ENCODE assay signal across 21 cellular contexts in the genomic region with DNA sequence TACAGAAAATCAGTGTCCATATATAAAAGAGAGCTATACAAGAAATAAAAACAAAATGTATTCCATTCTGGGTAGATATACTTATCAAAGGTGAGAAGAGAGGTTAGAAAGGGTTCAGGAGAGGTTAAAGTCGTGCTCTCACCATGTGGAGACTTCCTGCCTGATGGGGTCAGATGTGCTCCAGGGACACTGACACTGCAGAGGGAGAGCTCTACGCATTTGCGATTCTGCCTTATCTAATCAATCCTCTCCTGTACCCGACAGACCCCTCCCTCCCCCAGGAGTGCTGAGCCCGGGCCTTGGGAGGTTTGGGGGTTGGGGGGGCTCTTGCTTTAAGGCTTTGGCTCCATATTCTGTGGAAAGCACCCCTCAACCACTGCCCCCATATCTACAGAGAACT. TPM values are rescaled to one million over a fixed set of nuclear protein-coding genes. Genes with fewer than 3 reads are reported as not detected.
DNase-seq lines count a peak whose midpoint lies in the region; ATAC-seq, FAIRE-seq and TF ChIP-seq lines count a peak whose summit lies in the region.
"Had no signal": no experiment of that assay in that cellular context is flagged by ENCODE, and none has a peak within 500 bp of the region (broad histone marks: within the 10 kb centered on the region; RNA-seq: fewer than 3 reads in every experiment).

No MANE protein-coding gene starts in this region.

- peak; percentile 35 for DNase-seq in activated CD8-positive, alpha-beta memory T cell treated with anti-CD3 and anti-CD28 coated beads, Interleukin-2, amount 50 U/mL, for 48 hours
- no peak for DNase-seq in activated CD8-positive, alpha-beta memory T cell treated with anti-CD3 and anti-CD28 coated beads, Interleukin-2, amount 50 U/mL, for 4 hours
- DNase-seq in OCI-M1 (lab: John Stamatoyannopoulos, UW) (peak; percentile 10), K562 (ENCODE audit: extremely low read depth in 1 of 4, low spot score in 3 of 4) (peak; percentile 45 to 53 (median 50)), right lobe of liver (no peak), epidermal melanocyte (ENCODE audit: insufficient read length, low spot score) (no peak)
- DNase-seq: BE2C; CD8-positive, alpha-beta T cell; COR-L47; DMS153; DMS79 treated with DMSO at 0.1 percent for 48 hours; EL; HCEC 1CT; HFFc6 had no signal

- TF ChIP-seq RAD21 in K562 (CRISPR knock-in tag; conservative IDR thresholded peaks at IDR 0.05 in 1 of 2, IDR thresholded peaks at IDR 0.05 in 1 of 2) = peak in 1 of 2 experiments; percentile 41; a peak in 1 of 4 replicates

- H3K79me2 ChIP-seq in K562 (ENCODE audit: control insufficient read depth, insufficient read depth, low read length) = no peaks in the 10 kb centered on the region

- H3K9ac ChIP-seq in K562 (ENCODE audit: insufficient read depth in 1 of 2, low read depth in 2 of 2, low read length in 2 of 2) = no peak overlapping the region

- H3K9me1 ChIP-seq in K562 (ENCODE audit: control insufficient read depth, insufficient read depth, low read length) = no peaks in the 10 kb centered on the region

- 4% methylated on average over 5 of the region's 5 CpGs for WGBS in K562 (ENCODE audit: insufficient coverage, low coverage, missing lambda C conversion rate)
- WGBS in right lobe of liver (ENCODE audit: insufficient coverage, low coverage, low lambda C conversion rate, missing lambda C conversion rate) = 26% methylated on average over 3 of the region's 5 CpGs

- H3K27me3 ChIP-seq in K562 (ENCODE audit: control insufficient read depth in 2 of 2, insufficient read depth in 2 of 2, low read length in 2 of 2) (no peaks in the 10 kb centered on the region), right lobe of liver (no peaks in the 10 kb centered on the region)
- H3K27me3 ChIP-seq: BE2C had no signal

- H4K20me1 ChIP-seq in K562 (replicated peaks; ENCODE audit: control insufficient read depth, insufficient read depth, low read length) = no peaks in the 10 kb centered on the region

- H3K4me3 ChIP-seq in K562 (no peak overlapping the region), right lobe of liver (no peak overlapping the region)

- TF ChIP-seq EP300 in K562 (IDR thresholded peaks at IDR 0.05; ENCODE audit: low read length) = no peak

- TF ChIP-seq CTCF in K562 (IDR thresholded peaks at IDR 0.05 in 2 of 3, conservative IDR thresholded peaks at IDR 0.05 in 1 of 3; ENCODE audit: insufficient read depth in 2 of 3, low read depth in 1 of 3, low read length in 3 of 3) (peak; percentile 17 to 38 (median 32); a peak in 3 of 6 replicates), right lobe of liver (IDR thresholded peaks at IDR 0.05) (no peak)

- CTCF ChIA-PET in K562 (lab: Yijun Ruan, JAX; ENCODE audit: low intra/inter-chr PET ratio) = no interaction called here

- no peaks in the 10 kb centered on the region for H3K9me3 ChIP-seq in K562 (replicated peaks; ENCODE audit: control insufficient read depth, insufficient read depth, low read depth, low read length)
- no peaks in the 10 kb centered on the region for H3K9me3 ChIP-seq in right lobe of liver
- H3K9me3 ChIP-seq: BE2C had no signal

- H3K27ac ChIP-seq in K562 (ENCODE audit: extremely low read depth, low read depth, low read length) (no peak overlapping the region), right lobe of liver (no peak overlapping the region)
- H3K27ac ChIP-seq: C4-2B, HL-60 had no signal

- H3K4me1 ChIP-seq in K562 (replicated peaks in 1 of 2; ENCODE audit: control insufficient read depth in 2 of 2, insufficient read depth in 2 of 2, low read length in 2 of 2) (peaks cover 3 to 10% of the 10 kb centered on the region in 2 experiments; a peak in 3 of 5 replicates), right lobe of liver (no peaks in the 10 kb centered on the region)
- H3K4me1 ChIP-seq: BE2C had no signal

- H3K36me3 ChIP-seq in K562 (ENCODE audit: control insufficient read depth, insufficient read depth, low read length) = peaks cover 18% of the 10 kb centered on the region; the same call in 2 of the 3 replicates
- H3K36me3 ChIP-seq in right lobe of liver = peaks cover 0 to 26% (median 12%) of the 10 kb centered on the region in 4 donors

- BruUV-seq in K562 (replicated peaks; lab: Mats Ljungman, UMichigan) = no TSS peak

- POLR2A ChIA-PET in K562 (lab: Yijun Ruan, JAX) = interaction anchor here (0.5 to 1.0 kb wide), 2 partner anchors 46 to 142 kb away, joined by 3 to 4 read pairs; no protein-coding TSS in a partner anchor

- FAIRE-seq in K562 (lab: Jason Lieb, UNC) = no peak
- FAIRE-seq: A204.1, D721Med, G401.6, GM19239 had no signal

- in situ Hi-C loops in K562 (cut with MboI) = no loop called here

- ATAC-seq in K562 (peak; percentile 85), right lobe of liver (peak in 3 of 4 donors; percentile 31 to 42 (median 37)), HG02840 (IDR thresholded peaks at IDR 0.05; ENCODE audit: low FRiP score, unreplicated experiment) (no peak)
- ATAC-seq: CD8-positive, alpha-beta T cell had no signal

- TF ChIP-seq POLR2A in K562 (conservative IDR thresholded peaks at IDR 0.05) = no peak
- no peak for TF ChIP-seq POLR2A in right lobe of liver (IDR thresholded peaks at IDR 0.05)

- H2AFZ ChIP-seq in K562 (ENCODE audit: low read depth, low read length) = no peak overlapping the region

- no peak overlapping the region for H3K4me2 ChIP-seq in K562 (ENCODE audit: insufficient read depth, low read length)

- intact Hi-C loops in K562 (cut with micrococcal nuclease) (no loop called here), right lobe of liver (cut with DNase I) (no loop called here)

TF ChIP-seq in K562, 482 proteins besides CTCF, POLR2A, EP300 and RAD21:
- no peak for TF ChIP-seq C11orf30 (IDR thresholded peaks at IDR 0.05; ENCODE audit: low read depth)
- no peak for TF ChIP-seq NR2C2 (CRISPR knock-in tag; IDR thresholded peaks at IDR 0.05)
- TF ChIP-seq NR2C2 (tag; IDR thresholded peaks at IDR 0.05) = peak; percentile 30; the same call in 1 of the 2 replicates
- TF ChIP-seq NR3C1 (CRISPR knock-in tag; IDR thresholded peaks at IDR 0.05) = no peak
- no peak for TF ChIP-seq E2F3 (CRISPR knock-in tag; IDR thresholded peaks at IDR 0.05)
- TF ChIP-seq TCF7L2 (IDR thresholded peaks at IDR 0.05; ENCODE audit: low read depth, low read length) = no peak
- no peak for TF ChIP-seq PHB2 (IDR thresholded peaks at IDR 0.05; ENCODE audit: low read depth)
- TF ChIP-seq GTF2F1 (IDR thresholded peaks at IDR 0.05; ENCODE audit: low read depth, low read length) = no peak
- TF ChIP-seq PHTF2 (CRISPR knock-in tag; IDR thresholded peaks at IDR 0.05) = no peak
- no peak for TF ChIP-seq ZNF75A (CRISPR knock-in tag; IDR thresholded peaks at IDR 0.05)
- TF ChIP-seq NR2C1 (IDR thresholded peaks at IDR 0.05) = 0 out of 2 replicates have a peak, but pooled peaks have one; percentile 10
- TF ChIP-seq NR2C1 (tag; IDR thresholded peaks at IDR 0.05) = no peak
- no peak for TF ChIP-seq NONO (IDR thresholded peaks at IDR 0.05; ENCODE audit: low read depth in 2 of 2, low read length in 1 of 2)
- TF ChIP-seq SLC30A9 (CRISPR knock-in tag; IDR thresholded peaks at IDR 0.05) = no peak
- TF ChIP-seq PTTG1 (tag; IDR thresholded peaks at IDR 0.05; ENCODE audit: low read depth) = no peak

RNA-seq across cellular contexts. Expression of a gene that starts 16.6 kb away (rescaled TPM):
- total RNA-seq in K562 (2011; cell fraction: chromatin; rRNA removed; ENCODE audit: low replicate concordance) = not detected in 2 replicates
- not detected in 2 replicates for total RNA-seq in K562 (2011; cell fraction: nucleolus; rRNA removed)
- not detected in 2 replicates for total RNA-seq in K562 (2011; cell fraction: nucleoplasm; rRNA removed)
- total RNA-seq in K562 (2014; rRNA removed) (0.14 TPM in 1 of 2 replicates, not detected in the other), K562 (2014; rRNA removed; fragmentation: Illumina TruSeq; extraction: Trizol) (0.07 TPM in 1 of 2 replicates, not detected in the other), K562 (2015; rRNA removed; fragmentation: Illumina TruSeq; extraction: Trizol) (0.11 TPM in 1 of 2 replicates, not detected in the other), K562 (2021) (0.09 TPM in 1 of 2 replicates, not detected in the other), right lobe of liver (1 to 10 TPM in 4 of 6 experiments, under 1 TPM in 2; 0.43 to 1.6 (median 1.2) TPM)
- polyA plus RNA-seq in K562 (2011; rRNA removed) (not detected in 2 replicates), K562 (2014; fragmentation: Illumina TruSeq; extraction: Trizol) (0.15 TPM in 1 of 2 replicates, not detected in the other), K562 (2014; fragmentation: Nextera tagmentation; extraction: Ambion mirVana) (under 1 TPM; 0.04 to 0.25 TPM), K562 (2014; rRNA removed) (0.18 TPM in 1 of 2 replicates, not detected in the other)
- polyA plus RNA-seq in K562 (2011; cell fraction: cytosol; rRNA removed) = 0.04 TPM in 1 of 2 replicates, not detected in the other
- 0.13 and 0.17 TPM in 2 replicates for polyA plus RNA-seq in K562 (2011; cell fraction: nucleus; rRNA removed)
- 0.07 and 0.08 TPM in 2 replicates for polyA plus RNA-seq in K562 (2012)
- not detected in 2 replicates for polyA minus RNA-seq in K562 (2011; rRNA and poly(A)+ RNA removed)
- not detected in 2 replicates for polyA minus RNA-seq in K562 (2011; cell fraction: cytosol; rRNA and poly(A)+ RNA removed)
- polyA minus RNA-seq in K562 (2011; cell fraction: nucleus; rRNA and poly(A)+ RNA removed) = not detected in 2 replicates

Comparison
In these comparisons a context has a peak if more than half of its experiments do, and no peak if none do; other contexts are left out.
1. DNase-seq: peak in activated CD8-positive, alpha-beta memory T cell treated with anti-CD3 and anti-CD28 coated beads, Interleukin-2, amount 50 U/mL, for 48 hours (single experiment), OCI-M1 (single experiment) and K562 (4 of 4); none in activated CD8-positive, alpha-beta memory T cell treated with anti-CD3 and anti-CD28 coated beads, Interleukin-2, amount 50 U/mL, for 4 hours (single experiment), right lobe of liver (0 of 3) and epidermal melanocyte (single experiment).
2. CTCF ChIP-seq: peak in K562 (3 of 3); none in right lobe of liver (0 of 4).